Comparison of ENCODE assay signal across 1 cellular context in the genomic region with DNA sequence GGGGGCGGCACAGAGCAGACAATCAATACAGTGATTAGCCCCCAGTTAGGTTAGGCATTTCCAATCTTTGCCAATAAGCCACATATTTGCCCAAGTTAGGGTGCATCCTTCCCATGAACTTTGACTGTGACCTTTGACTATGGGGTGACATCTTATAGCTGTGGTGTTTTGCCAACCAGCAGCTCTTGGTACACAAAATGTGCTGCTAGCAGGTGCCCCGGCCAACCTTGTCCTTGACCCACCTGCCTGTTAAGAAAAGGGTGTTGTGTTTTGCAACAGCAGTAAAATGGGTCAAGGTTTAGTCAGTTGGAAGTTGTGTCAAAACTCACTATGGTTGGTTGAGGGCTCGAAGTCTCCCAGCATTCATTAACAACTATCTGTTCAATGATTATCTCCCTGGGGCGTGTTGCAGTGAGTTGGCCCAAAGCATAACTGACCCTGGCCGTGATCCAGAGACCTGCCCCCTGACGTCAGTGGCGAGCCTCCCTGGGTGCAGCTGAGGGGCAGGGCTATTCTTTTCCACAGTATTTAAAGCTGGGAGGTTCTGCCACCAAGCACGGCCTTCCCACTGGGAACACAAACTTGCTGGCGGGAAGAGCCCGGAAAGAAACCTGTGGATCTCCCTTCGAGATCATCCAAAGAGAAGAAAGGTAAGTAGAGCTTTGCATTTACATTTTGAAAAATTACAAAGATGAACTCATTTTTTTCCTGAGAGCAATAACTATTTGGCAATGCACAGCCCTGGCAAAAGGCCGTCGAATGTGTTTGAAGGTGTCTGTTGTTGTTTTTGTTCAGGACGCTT.
TF ChIP-seq lines count a peak whose summit lies in the region.

PCK1 (plus strand) TSS at position 557 of the 802 bp plus-strand sequence. CDS start 302 bp downstream, outside the sequence.

TF ChIP-seq in HepG2, 621 proteins besides CTCF, POLR2A, EP300 and RAD21 (continued from another document):
- TF ChIP-seq, protein P1, sequence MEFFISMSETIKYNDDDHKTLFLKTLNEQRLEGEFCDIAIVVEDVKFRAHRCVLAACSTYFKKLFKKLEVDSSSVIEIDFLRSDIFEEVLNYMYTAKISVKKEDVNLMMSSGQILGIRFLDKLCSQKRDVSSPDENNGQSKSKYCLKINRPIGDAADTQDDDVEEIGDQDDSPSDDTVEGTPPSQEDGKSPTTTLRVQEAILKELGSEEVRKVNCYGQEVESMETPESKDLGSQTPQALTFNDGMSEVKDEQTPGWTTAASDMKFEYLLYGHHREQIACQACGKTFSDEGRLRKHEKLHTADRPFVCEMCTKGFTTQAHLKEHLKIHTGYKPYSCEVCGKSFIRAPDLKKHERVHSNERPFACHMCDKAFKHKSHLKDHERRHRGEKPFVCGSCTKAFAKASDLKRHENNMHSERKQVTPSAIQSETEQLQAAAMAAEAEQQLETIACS (CRISPR knock-in tag; IDR thresholded peaks at IDR 0.05) = no peak
